Comparison of ENCODE assay signal across 8 cellular contexts in the genomic region with DNA sequence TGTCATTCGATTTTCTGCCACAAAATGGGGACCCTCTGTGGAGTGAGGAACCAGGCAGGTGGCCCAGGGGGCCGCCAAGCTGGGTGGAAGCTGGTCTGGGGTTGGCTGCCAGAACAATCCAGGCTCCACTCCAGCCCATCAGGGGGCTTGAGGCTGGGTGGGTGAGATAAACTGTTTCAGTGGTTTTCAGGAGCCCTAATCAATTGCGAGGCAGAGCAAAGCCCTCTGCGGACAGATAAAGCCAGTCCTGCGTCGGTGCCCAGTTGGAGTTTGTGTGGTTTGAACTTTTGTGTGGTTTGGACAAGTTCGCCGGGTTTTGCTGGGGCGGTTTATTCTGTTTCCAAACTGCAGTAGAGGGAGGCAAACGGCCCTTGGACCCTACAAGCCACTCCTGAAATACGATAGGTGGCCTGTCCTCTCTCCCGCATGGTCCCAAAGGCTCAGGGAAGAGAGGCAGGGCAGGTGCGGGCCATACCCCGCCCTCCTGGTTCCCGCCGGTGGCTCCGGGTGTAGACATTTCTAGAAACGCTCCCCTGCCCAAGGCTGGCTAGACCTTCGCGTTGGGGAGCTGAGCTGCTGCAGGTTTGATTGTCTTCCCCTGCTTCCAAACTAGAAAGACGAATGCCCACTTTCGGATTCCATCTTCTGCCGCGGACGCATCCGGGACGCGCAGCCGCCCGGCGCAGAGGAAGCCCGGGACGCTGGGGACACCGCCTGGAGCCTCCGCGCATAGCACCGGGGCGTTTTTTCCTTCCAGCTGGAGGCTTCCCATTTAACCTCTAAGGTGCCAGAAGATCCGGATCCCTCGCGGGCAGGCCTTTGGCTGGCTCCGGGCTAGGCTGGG.
A peak's percentile ranks its signal among the peaks of the same experiment; 100 is the strongest.
DNase-seq lines count a peak whose midpoint lies in the region; ATAC-seq lines count a peak whose summit lies in the region.

No MANE protein-coding gene starts in this region.

- no peaks in the 10 kb centered on the region for H3K9me3 Mint-ChIP-seq in activated CD4-positive, alpha-beta memory T cell treated with anti-CD3 and anti-CD28 coated beads, Interleukin-2, amount 10 ng/mL, durations not matched to agents 7 days and 5 days
- no peaks in the 10 kb centered on the region for H3K9me3 Mint-ChIP-seq in effector memory CD8-positive, alpha-beta T cell

- H3K18ac ChIP-seq in mesenchymal stem cell (ENCODE audit: low read depth in 1 of 2, low read length in 2 of 2) = peak overlapping the region; percentile 70 to 87

- H3K4ac ChIP-seq in mesenchymal stem cell (ENCODE audit: low read depth in 1 of 2, low read length in 2 of 2) = peak overlapping the region; percentile 88 to 95

- no peak overlapping the region for H3K27ac Mint-ChIP-seq in activated CD4-positive, alpha-beta memory T cell treated with anti-CD3 and anti-CD28 coated beads, Interleukin-2, amount 10 ng/mL, durations not matched to agents 7 days and 5 days
- peak overlapping the region; percentile 59 to 71 for H3K27ac Mint-ChIP-seq in effector memory CD8-positive, alpha-beta T cell

- H2AK5ac ChIP-seq in mesenchymal stem cell (ENCODE audit: low read length, severe bottlenecking) = peak overlapping the region; percentile 63

- 11% methylated on average over 40 of the region's 42 CpGs for WGBS in mesenchymal stem cell

- peaks cover 2% of the 10 kb centered on the region for H3K4me1 Mint-ChIP-seq in activated CD4-positive, alpha-beta memory T cell treated with anti-CD3 and anti-CD28 coated beads, Interleukin-2, amount 10 ng/mL, durations not matched to agents 7 days and 5 days
- H3K4me1 Mint-ChIP-seq in effector memory CD8-positive, alpha-beta T cell (ENCODE audit: low read depth in 2 of 2) = peaks cover 0 to 2% of the 10 kb centered on the region in 2 donors

- H4K91ac ChIP-seq in mesenchymal stem cell (ENCODE audit: low read length) = peak overlapping the region; percentile 96

- peak overlapping the region; percentile 54 to 83 (median 81) for H3K9ac ChIP-seq in BLaER1 treated with 17β-estradiol and CSF1 and Interleukin-3, amounts not matched to agents 10 nM and 100 nM
- peak overlapping the region; percentile 76 for H3K9ac ChIP-seq in mesenchymal stem cell (ENCODE audit: low read length)

- H3K4me3 Mint-ChIP-seq in activated CD4-positive, alpha-beta memory T cell treated with anti-CD3 and anti-CD28 coated beads, Interleukin-2, amount 10 ng/mL, durations not matched to agents 7 days and 5 days = peak overlapping the region; percentile 66
- peak overlapping the region; percentile 67 to 74 for H3K4me3 Mint-ChIP-seq in effector memory CD8-positive, alpha-beta T cell

- H3K23ac ChIP-seq in mesenchymal stem cell (ENCODE audit: low read length in 2 of 2) = no peak overlapping the region

- H3K14ac ChIP-seq in mesenchymal stem cell (ENCODE audit: low read length in 2 of 2) = peak overlapping the region in 1 of 2 experiments; percentile 26

- no peaks in the 10 kb centered on the region for H3K27me3 Mint-ChIP-seq in activated CD4-positive, alpha-beta memory T cell treated with anti-CD3 and anti-CD28 coated beads, Interleukin-2, amount 10 ng/mL, durations not matched to agents 7 days and 5 days
- no peaks in the 10 kb centered on the region for H3K27me3 Mint-ChIP-seq in effector memory CD8-positive, alpha-beta T cell

- DNase-seq in HAP-1 (ENCODE audit: low spot score in 2 of 2) (peak; percentile 57 to 86), NCI-H510A treated with DMSO at 0.1 percent for 48 hours (lab: John Stamatoyannopoulos, UW) (peak; percentile 47), mesenchymal stem cell (peak; percentile 79)
- peak; percentile 61 for DNase-seq in activated CD4-positive, alpha-beta memory T cell treated with anti-CD3 and anti-CD28 coated beads, Interleukin-2, amount 10 ng/mL, durations not matched to agents 7 days and 5 days
- DNase-seq in effector memory CD8-positive, alpha-beta T cell = peak in 2 of 3 experiments; percentile 29 to 42
- peak; percentile 10 for DNase-seq in stimulated activated CD8-positive, alpha-beta memory T cell treated with anti-CD3 and anti-CD28 coated beads, Interleukin-12 subunit alpha, Interleukin-12 subunit beta, amount 100 ng/mL, for 4 hours (ENCODE audit: low read depth)

- H2BK12ac ChIP-seq in mesenchymal stem cell (ENCODE audit: low read length in 2 of 2) = peak overlapping the region; percentile 71 to 89

- H3K79me1 ChIP-seq in mesenchymal stem cell (replicated peaks; ENCODE audit: low read length, poor library complexity, severe bottlenecking) = no peaks in the 10 kb centered on the region

- peak overlapping the region; percentile 94 for H4K8ac ChIP-seq in mesenchymal stem cell (ENCODE audit: low read length)

- peak overlapping the region; percentile 44 to 70 (median 54) for H3K4me3 ChIP-seq in BLaER1 treated with 17β-estradiol and CSF1 and Interleukin-3, amounts not matched to agents 10 nM and 100 nM
- H3K4me3 ChIP-seq in HAP-1 = peak overlapping the region; percentile 34
- H3K4me3 ChIP-seq in mesenchymal stem cell (ENCODE audit: insufficient read depth in 1 of 2, low read depth in 1 of 2, low read length in 2 of 2) = peak overlapping the region; percentile 47 to 79

- H2BK15ac ChIP-seq in mesenchymal stem cell (ENCODE audit: low read depth, poor library complexity, severe bottlenecking) = peak overlapping the region; percentile 77

- POLR2A ChIA-PET in activated CD4-positive, alpha-beta memory T cell treated with anti-CD3 and anti-CD28 coated beads, Interleukin-2, amount 10 ng/mL, durations not matched to agents 7 days and 5 days (lab: Charles Lee) = interaction anchor here (0.6 to 2.5 kb wide), 2 partner anchors 91 to 99 kb away, joined by 3 to 13 read pairs; no protein-coding TSS in a partner anchor

- H3K36me3 ChIP-seq in BLaER1 treated with 17β-estradiol and CSF1 and Interleukin-3, amounts not matched to agents 10 nM and 100 nM = no peaks in the 10 kb centered on the region
- H3K36me3 ChIP-seq in HAP-1 (replicated peaks) (no peaks in the 10 kb centered on the region), mesenchymal stem cell (ENCODE audit: control insufficient read depth in 1 of 2, insufficient read depth in 2 of 2, low read depth in 1 of 2, low read length in 2 of 2) (no peaks in the 10 kb centered on the region)

- H3K36me3 Mint-ChIP-seq in activated CD4-positive, alpha-beta memory T cell treated with anti-CD3 and anti-CD28 coated beads, Interleukin-2, amount 10 ng/mL, durations not matched to agents 7 days and 5 days (ENCODE audit: low read depth) = no peaks in the 10 kb centered on the region
- H3K36me3 Mint-ChIP-seq in effector memory CD8-positive, alpha-beta T cell (ENCODE audit: insufficient read depth) = no peaks in the 10 kb centered on the region

- H3K27me3 ChIP-seq in BLaER1 treated with 17β-estradiol and CSF1 and Interleukin-3, amounts not matched to agents 10 nM and 100 nM = peaks cover 0 to 12% (median 0%) of the 10 kb centered on the region in 11 experiments; a peak in 2 of 22 replicates
- H3K27me3 ChIP-seq in HAP-1 (ENCODE audit: low read depth) = no peaks in the 10 kb centered on the region
- peaks cover 0 to 25% of the 10 kb centered on the region in 2 experiments for H3K27me3 ChIP-seq in mesenchymal stem cell (ENCODE audit: control insufficient read depth in 1 of 2, insufficient read depth in 1 of 2, low read length in 2 of 2)

- ATAC-seq in effector memory CD8-positive, alpha-beta T cell (replicated peaks) = peak; percentile 79
- ATAC-seq in HG03378 (IDR thresholded peaks at IDR 0.05; ENCODE audit: unreplicated experiment) = no peak

- CTCF ChIA-PET in activated CD4-positive, alpha-beta memory T cell treated with anti-CD3 and anti-CD28 coated beads, Interleukin-2, amount 10 ng/mL, durations not matched to agents 7 days and 5 days (lab: Charles Lee) = interaction anchor here (0.6 to 2.3 kb wide), 6 partner anchors 98 to 460 kb away, joined by 3 to 7 read pairs (median 3); partner anchors contain the start of gene BCOR

- in situ Hi-C loops in HAP-1 (cut with MboI; ENCODE audit: low sequenced_read_pairs) = loop anchor here (10.0 kb wide), 1 partner anchor 182 kb away; no protein-coding TSS in a partner anchor

- H3K9me3 ChIP-seq in BLaER1 treated with 17β-estradiol and CSF1 and Interleukin-3, amounts not matched to agents 10 nM and 100 nM (replicated peaks in 1 of 11) = peaks cover 9 to 17% (median 13%) of the 10 kb centered on the region in 11 experiments; a peak in 19 of 22 replicates
- H3K9me3 ChIP-seq in HAP-1 (no peaks in the 10 kb centered on the region), mesenchymal stem cell (ENCODE audit: control insufficient read depth, low read length) (no peaks in the 10 kb centered on the region)

- H3K27ac ChIP-seq in BLaER1 treated with 17β-estradiol and CSF1 and Interleukin-3, amounts not matched to agents 10 nM and 100 nM = peak overlapping the region; percentile 55 to 91 (median 87); a peak in 21 of 22 replicates
- no peak overlapping the region for H3K27ac ChIP-seq in mesenchymal stem cell (ENCODE audit: low read length, poor library complexity, severe bottlenecking)

- peak overlapping the region; percentile 57 for H2BK120ac ChIP-seq in mesenchymal stem cell (ENCODE audit: low read depth, low read length)

- no peak overlapping the region for H2BK5ac ChIP-seq in mesenchymal stem cell (ENCODE audit: low read depth, low read length, poor library complexity, severe bottlenecking)

- H3K4me1 ChIP-seq in BLaER1 treated with 17β-estradiol and CSF1 and Interleukin-3, amounts not matched to agents 10 nM and 100 nM = peaks cover 70 to 87% (median 83%) of the 10 kb centered on the region in 10 experiments
- peaks cover 12% of the 10 kb centered on the region for H3K4me1 ChIP-seq in HAP-1
- peaks cover 14% of the 10 kb centered on the region for H3K4me1 ChIP-seq in mesenchymal stem cell (ENCODE audit: control insufficient read depth, insufficient read depth, low read depth, low read length)

- H2AFZ ChIP-seq in mesenchymal stem cell (ENCODE audit: low read depth, low read length) = no peak overlapping the region

- peak overlapping the region; percentile 73 to 93 (median 87) for H3K4me2 ChIP-seq in BLaER1 treated with 17β-estradiol and CSF1 and Interleukin-3, amounts not matched to agents 10 nM and 100 nM
- H3K4me2 ChIP-seq in mesenchymal stem cell (ENCODE audit: low read length, poor library complexity, severe bottlenecking) = peak overlapping the region; percentile 71

- no peaks in the 10 kb centered on the region for H4K20me1 ChIP-seq in BLaER1 treated with 17β-estradiol and CSF1 and Interleukin-3, amounts not matched to agents 10 nM and 100 nM

Comparison
In these comparisons a context has a peak if more than half of its experiments do, and no peak if none do; other contexts are left out.
1. DNase-seq: peak in every context shown above with its lines; median percentile 79 in mesenchymal stem cell; 72 in HAP-1; 61 in activated CD4-positive, alpha-beta memory T cell treated with anti-CD3 and anti-CD28 coated beads, Interleukin-2, amount 10 ng/mL, durations not matched to agents 7 days and 5 days; 47 in NCI-H510A treated with DMSO at 0.1 percent for 48 hours; 36 in effector memory CD8-positive, alpha-beta T cell; 10 in stimulated activated CD8-positive, alpha-beta memory T cell treated with anti-CD3 and anti-CD28 coated beads, Interleukin-12 subunit alpha, Interleukin-12 subunit beta, amount 100 ng/mL, for 4 hours.